In the genomic region with DNA sequence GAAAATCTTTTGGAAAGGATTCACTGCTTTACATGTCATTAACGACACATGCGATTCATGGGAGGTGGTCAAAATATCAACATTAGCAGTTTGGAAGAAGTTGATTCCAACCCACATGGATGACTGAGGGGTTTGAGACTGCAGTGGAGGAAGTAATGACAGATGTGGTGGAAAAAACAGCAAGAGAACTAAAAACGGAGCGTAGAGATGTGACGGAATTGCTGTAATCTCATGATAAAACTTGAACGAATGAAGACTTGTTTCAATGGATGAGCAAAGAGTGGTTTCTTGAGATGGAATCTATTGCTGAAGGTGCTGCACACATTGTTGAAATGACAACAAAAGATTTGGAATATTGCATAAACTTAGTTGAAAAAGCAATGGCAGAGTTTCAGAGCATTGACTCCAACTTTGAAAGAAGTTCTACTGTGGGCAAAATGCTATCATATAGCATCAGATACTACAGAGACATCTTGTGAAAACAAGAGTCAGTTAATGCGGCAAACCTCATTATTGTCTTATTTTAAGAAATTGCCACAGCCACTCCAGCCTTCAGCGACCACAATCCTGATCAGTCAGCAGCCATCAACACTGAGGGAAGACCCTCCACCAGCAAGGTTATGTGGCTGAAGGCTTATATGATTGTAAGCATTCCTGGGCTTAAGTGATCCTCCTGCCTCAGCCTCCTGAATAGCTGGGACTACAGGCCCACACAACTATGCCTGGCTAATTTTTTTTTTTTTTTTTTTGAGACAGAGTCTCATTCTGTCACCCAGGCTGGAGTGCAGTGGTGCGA, we compare ENCODE assay signal across 21 cellular contexts. TPM values are rescaled to one million over a fixed set of nuclear protein-coding genes. Genes with fewer than 3 reads are reported as not detected.
DNase-seq lines count a peak whose midpoint lies in the region; ATAC-seq and TF ChIP-seq lines count a peak whose summit lies in the region.
"Had no signal": no experiment of that assay in that cellular context is flagged by ENCODE, and none has a peak within 500 bp of the region (broad histone marks: within the 10 kb centered on the region; RNA-seq: fewer than 3 reads in every experiment).

No MANE protein-coding gene starts in this region.

- intact Hi-C loops in activated CD4-positive, alpha-beta T cell treated with anti-CD3 and anti-CD28 coated beads, Interleukin-2, amount 10 ng/mL, durations not matched to agents 24 days and 14 days (cut with micrococcal nuclease) = no loop called here
- intact Hi-C loops in Calu3 (cut with micrococcal nuclease; ENCODE audit: unreplicated experiment) = no loop called here

- no peaks in the 10 kb centered on the region for H3K27me3 Mint-ChIP-seq in activated CD4-positive, alpha-beta T cell treated with anti-CD3 and anti-CD28 coated beads, Interleukin-2, amount 10 ng/mL, durations not matched to agents 24 days and 14 days
- H3K27me3 Mint-ChIP-seq in Calu3 (ENCODE audit: unreplicated experiment) (no peaks in the 10 kb centered on the region), T-cell (no peaks in the 10 kb centered on the region)
- no peaks in the 10 kb centered on the region for H3K27me3 Mint-ChIP-seq in activated T-helper 17 cell treated with anti-CD3 and anti-CD28 coated beads, Interleukin-2, amount 50 U/mL, for 72 hours
- no peaks in the 10 kb centered on the region for H3K27me3 Mint-ChIP-seq in naive thymus-derived CD8-positive, alpha-beta T cell
- H3K27me3 Mint-ChIP-seq: type B pancreatic cell had no signal

- no peak overlapping the region for H3K4me3 Mint-ChIP-seq in activated CD4-positive, alpha-beta T cell treated with anti-CD3 and anti-CD28 coated beads, Interleukin-2, amount 10 ng/mL, durations not matched to agents 24 days and 14 days
- no peak overlapping the region for H3K4me3 Mint-ChIP-seq in Calu3 (ENCODE audit: low read depth, unreplicated experiment)
- H3K4me3 Mint-ChIP-seq in activated T-helper 17 cell treated with anti-CD3 and anti-CD28 coated beads, Interleukin-2, amount 50 U/mL, for 72 hours = no peak overlapping the region
- no peak overlapping the region for H3K4me3 Mint-ChIP-seq in naive thymus-derived CD8-positive, alpha-beta T cell
- H3K4me3 Mint-ChIP-seq in T-cell = no peak overlapping the region
- H3K4me3 Mint-ChIP-seq: type B pancreatic cell had no signal

- TF ChIP-seq CTCF in Calu3 (IDR thresholded peaks at IDR 0.05; ENCODE audit: unreplicated experiment) = no peak

- ATAC-seq in activated T-helper 17 cell treated with anti-CD3 and anti-CD28 coated beads, Interleukin-2, amount 50 U/mL, for 72 hours (replicated peaks) = no peak
- no peak for ATAC-seq in naive thymus-derived CD8-positive, alpha-beta T cell
- ATAC-seq in GM21390 (IDR thresholded peaks at IDR 0.05; ENCODE audit: unreplicated experiment) (no peak), T-cell (replicated peaks in 1 of 4) (no peak)
- ATAC-seq: activated CD4-positive, CD25-positive, alpha-beta regulatory T cell treated with anti-CD3 and anti-CD28 coated beads, Interleukin-2, amount 50 U/mL, for 24 hours; body of pancreas had no signal

- H3K27ac Mint-ChIP-seq in activated CD4-positive, alpha-beta T cell treated with anti-CD3 and anti-CD28 coated beads, Interleukin-2, amount 10 ng/mL, durations not matched to agents 24 days and 14 days = peak overlapping the region; percentile 1
- H3K27ac Mint-ChIP-seq in Calu3 (ENCODE audit: unreplicated experiment) (peak overlapping the region; percentile 88), T-cell (peak overlapping the region in 1 of 2 donors; percentile 49)
- peak overlapping the region; percentile 3 for H3K27ac Mint-ChIP-seq in activated T-helper 17 cell treated with anti-CD3 and anti-CD28 coated beads, Interleukin-2, amount 50 U/mL, for 72 hours
- H3K27ac Mint-ChIP-seq in naive thymus-derived CD8-positive, alpha-beta T cell = peak overlapping the region in 8 of 10 donors; percentile 1 to 92 (median 47)
- H3K27ac Mint-ChIP-seq: type B pancreatic cell had no signal

- no peaks in the 10 kb centered on the region for H3K9me3 Mint-ChIP-seq in activated CD4-positive, alpha-beta T cell treated with anti-CD3 and anti-CD28 coated beads, Interleukin-2, amount 10 ng/mL, durations not matched to agents 24 days and 14 days
- H3K9me3 Mint-ChIP-seq in Calu3 (ENCODE audit: low read depth, unreplicated experiment) (no peaks in the 10 kb centered on the region), T-cell (no peaks in the 10 kb centered on the region)
- H3K9me3 Mint-ChIP-seq in activated T-helper 17 cell treated with anti-CD3 and anti-CD28 coated beads, Interleukin-2, amount 50 U/mL, for 72 hours = no peaks in the 10 kb centered on the region
- no peaks in the 10 kb centered on the region for H3K9me3 Mint-ChIP-seq in naive thymus-derived CD8-positive, alpha-beta T cell
- H3K9me3 Mint-ChIP-seq: type B pancreatic cell had no signal

- POLR2A ChIA-PET in naive thymus-derived CD8-positive, alpha-beta T cell (lab: Charles Lee) = no interaction called here
- POLR2A ChIA-PET in T-cell (lab: Charles Lee) = no interaction called here

- no TSS peak for BruUV-seq in Calu3 (replicated peaks; lab: Mats Ljungman, UMichigan)

- peaks cover 26% of the 10 kb centered on the region for H3K4me1 Mint-ChIP-seq in activated CD4-positive, alpha-beta T cell treated with anti-CD3 and anti-CD28 coated beads, Interleukin-2, amount 10 ng/mL, durations not matched to agents 24 days and 14 days
- peaks cover 23% of the 10 kb centered on the region for H3K4me1 Mint-ChIP-seq in Calu3 (ENCODE audit: low read depth, unreplicated experiment)
- H3K4me1 Mint-ChIP-seq in activated T-helper 17 cell treated with anti-CD3 and anti-CD28 coated beads, Interleukin-2, amount 50 U/mL, for 72 hours = peaks cover 16% of the 10 kb centered on the region
- H3K4me1 Mint-ChIP-seq in naive thymus-derived CD8-positive, alpha-beta T cell = peaks cover 16 to 45% (median 38%) of the 10 kb centered on the region in 4 donors
- H3K4me1 Mint-ChIP-seq in T-cell = peaks cover 30 to 35% (median 33%) of the 10 kb centered on the region in 3 donors

- CTCF ChIA-PET in Calu3 (lab: Charles Lee) = no interaction called here
- CTCF ChIA-PET in T-cell (lab: Charles Lee) = no interaction called here

- DNase-seq in activated CD4-positive, alpha-beta T cell treated with anti-CD3 and anti-CD28 coated beads, Interleukin-2, amount 10 ng/mL, durations not matched to agents 24 days and 14 days = no peak
- DNase-seq in activated CD4-positive, alpha-beta T cell treated with anti-CD3 and anti-CD28 coated beads, Interleukin-2, amount 50 U/mL, for 48 hours = no peak
- DNase-seq in Calu3 (no peak), kidney tubule cell (ENCODE audit: low spot score) (no peak), T-cell (no peak)
- DNase-seq in naive thymus-derived CD8-positive, alpha-beta T cell = no peak
- DNase-seq: BE2C; body of pancreas; glutamatergic neuron; IMR-90; midbrain; NCI-H1417 treated with DMSO at 0.1 percent for 48 hours; NCI-H2107; NCI-H510A treated with DMSO at 0.1 percent for 48 hours; NK-92 treated with Interleukin-12 subunit alpha and Interleukin-12 subunit beta, amount 100 ng/mL, for 24 hours; SK-N-SH; T1000 had no signal

- H3K36me3 Mint-ChIP-seq in activated CD4-positive, alpha-beta T cell treated with anti-CD3 and anti-CD28 coated beads, Interleukin-2, amount 10 ng/mL, durations not matched to agents 24 days and 14 days (ENCODE audit: low read depth) = peaks cover 44% of the 10 kb centered on the region
- peaks cover 66% of the 10 kb centered on the region for H3K36me3 Mint-ChIP-seq in Calu3 (ENCODE audit: insufficient read depth, unreplicated experiment)
- peaks cover 81% of the 10 kb centered on the region for H3K36me3 Mint-ChIP-seq in activated T-helper 17 cell treated with anti-CD3 and anti-CD28 coated beads, Interleukin-2, amount 50 U/mL, for 72 hours (ENCODE audit: low read depth)
- H3K36me3 Mint-ChIP-seq in naive thymus-derived CD8-positive, alpha-beta T cell = peaks cover 5 to 59% (median 35%) of the 10 kb centered on the region in 3 donors
- peaks cover 38% of the 10 kb centered on the region for H3K36me3 Mint-ChIP-seq in T-cell

RNA-seq across cellular contexts. Expression of gene SRSF3, which starts 19.2 kb away (rescaled TPM):
- total RNA-seq in activated CD4-positive, alpha-beta T cell treated with anti-CD3 and anti-CD28 coated beads, Interleukin-2, amount 10 ng/mL, durations not matched to agents 24 days and 14 days = 532 and 572 TPM in 2 replicates
- 347 and 370 TPM in 2 replicates for total RNA-seq in Calu3 (2022)
- total RNA-seq in activated T-helper 17 cell treated with anti-CD3 and anti-CD28 coated beads, Interleukin-2, amount 50 U/mL, for 72 hours = 100 to 1,000 TPM; 277 to 473 TPM
- 100 to 1,000 TPM; 357 to 359 TPM for total RNA-seq in naive thymus-derived CD8-positive, alpha-beta T cell
- polyA plus RNA-seq in naive thymus-derived CD8-positive, alpha-beta T cell = 100 to 1,000 TPM; 268 to 375 (median 332) TPM
- 100 to 1,000 TPM; 322 to 546 (median 332) TPM for total RNA-seq in T-cell
